In genomic region chr18:6679201-6679600, GRCh38 we compare ENCODE assay signal across 8 cellular contexts. TPM values are rescaled to one million over a fixed set of nuclear protein-coding genes. Genes with fewer than 3 reads are reported as not detected.
"Had no signal": no experiment of that assay in that cellular context is flagged by ENCODE, and none has a peak within 500 bp of the region (broad histone marks: within the 10 kb centered on the region; RNA-seq: fewer than 3 reads in every experiment).

No MANE protein-coding gene starts in this region.

- H3K27me3 Mint-ChIP-seq: IgD-negative memory B cell had no signal

- H3K36me3 Mint-ChIP-seq: IgD-negative memory B cell had no signal

- ATAC-seq: HCT116, HepG2 had no signal

- H3K27ac Mint-ChIP-seq: HFFc6, IgD-negative memory B cell had no signal

- H3K4me3 Mint-ChIP-seq: HFFc6, IgD-negative memory B cell had no signal

- DNase-seq: GM23248, GOT3, H7, HFFc6, KG1 had no signal

- H3K4me1 Mint-ChIP-seq: IgD-negative memory B cell had no signal

RNA-seq across cellular contexts. Expression of gene ARHGAP28, which starts 50.3 kb away (rescaled TPM):
- total RNA-seq: GM23248, HepG2 had no signal
